1 cellular context compared by ENCODE assay signal in the genomic region with DNA sequence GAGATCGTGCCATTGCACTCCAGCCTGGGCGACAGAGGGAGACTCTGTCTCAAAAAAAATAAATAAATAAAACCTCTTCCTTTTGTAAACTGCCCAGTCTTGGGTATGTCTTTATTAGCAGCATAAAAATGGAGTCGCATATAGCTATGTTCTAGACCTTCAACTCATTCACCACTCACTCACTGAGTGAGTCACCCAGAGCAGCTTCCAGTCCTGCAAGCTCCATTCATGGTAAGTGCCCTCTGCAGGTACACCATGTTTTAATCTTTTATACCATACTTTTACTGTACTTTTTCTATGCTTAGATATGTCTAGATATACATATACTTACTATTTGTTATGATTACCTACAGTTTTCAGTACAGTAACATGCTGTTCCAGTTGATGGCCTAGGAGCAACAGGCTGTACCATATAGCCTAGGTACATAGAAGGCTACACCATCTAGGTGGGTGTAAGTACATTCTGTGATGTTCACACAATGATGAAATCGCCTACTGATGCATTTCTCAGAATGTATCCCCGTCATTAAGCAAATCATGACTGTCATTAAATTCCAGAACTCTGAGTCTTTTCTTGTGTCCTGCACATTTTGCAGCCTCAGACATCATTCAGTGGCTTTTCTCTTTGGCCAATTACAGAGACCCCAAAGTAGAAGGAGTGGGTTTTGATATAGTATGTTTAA.
TF ChIP-seq lines count a peak whose summit lies in the region.

No MANE protein-coding gene starts in this region.

TF ChIP-seq in SK-N-SH treated with all-trans-retinoic acid at 6 μM for 48 hours, 23 proteins besides CTCF, POLR2A, EP300 and RAD21 (continued from another document):
- TF ChIP-seq, protein P1, sequence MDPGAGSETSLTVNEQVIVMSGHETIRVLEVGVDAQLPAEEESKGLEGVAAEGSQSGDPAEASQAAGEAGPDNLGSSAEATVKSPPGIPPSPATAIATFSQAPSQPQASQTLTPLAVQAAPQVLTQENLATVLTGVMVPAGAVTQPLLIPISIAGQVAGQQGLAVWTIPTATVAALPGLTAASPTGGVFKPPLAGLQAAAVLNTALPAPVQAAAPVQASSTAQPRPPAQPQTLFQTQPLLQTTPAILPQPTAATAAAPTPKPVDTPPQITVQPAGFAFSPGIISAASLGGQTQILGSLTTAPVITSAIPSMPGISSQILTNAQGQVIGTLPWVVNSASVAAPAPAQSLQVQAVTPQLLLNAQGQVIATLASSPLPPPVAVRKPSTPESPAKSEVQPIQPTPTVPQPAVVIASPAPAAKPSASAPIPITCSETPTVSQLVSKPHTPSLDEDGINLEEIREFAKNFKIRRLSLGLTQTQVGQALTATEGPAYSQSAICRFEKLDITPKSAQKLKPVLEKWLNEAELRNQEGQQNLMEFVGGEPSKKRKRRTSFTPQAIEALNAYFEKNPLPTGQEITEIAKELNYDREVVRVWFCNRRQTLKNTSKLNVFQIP (CRISPR knock-in tag; IDR thresholded peaks at IDR 0.05; ENCODE audit: borderline replicate concordance, low read depth), result no peak
- TF ChIP-seq ZFP3 (CRISPR knock-in tag; IDR thresholded peaks at IDR 0.05), result no peak
- TF ChIP-seq, protein P2, sequence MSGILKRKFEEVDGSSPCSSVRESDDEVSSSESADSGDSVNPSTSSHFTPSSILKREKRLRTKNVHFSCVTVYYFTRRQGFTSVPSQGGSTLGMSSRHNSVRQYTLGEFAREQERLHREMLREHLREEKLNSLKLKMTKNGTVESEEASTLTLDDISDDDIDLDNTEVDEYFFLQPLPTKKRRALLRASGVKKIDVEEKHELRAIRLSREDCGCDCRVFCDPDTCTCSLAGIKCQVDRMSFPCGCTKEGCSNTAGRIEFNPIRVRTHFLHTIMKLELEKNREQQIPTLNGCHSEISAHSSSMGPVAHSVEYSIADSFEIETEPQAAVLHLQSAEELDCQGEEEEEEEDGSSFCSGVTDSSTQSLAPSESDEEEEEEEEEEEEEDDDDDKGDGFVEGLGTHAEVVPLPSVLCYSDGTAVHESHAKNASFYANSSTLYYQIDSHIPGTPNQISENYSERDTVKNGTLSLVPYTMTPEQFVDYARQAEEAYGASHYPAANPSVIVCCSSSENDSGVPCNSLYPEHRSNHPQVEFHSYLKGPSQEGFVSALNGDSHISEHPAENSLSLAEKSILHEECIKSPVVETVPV (CRISPR knock-in tag; IDR thresholded peaks at IDR 0.05), result no peak
- TF ChIP-seq SNAI2 (CRISPR knock-in tag; IDR thresholded peaks at IDR 0.05), result no peak
- TF ChIP-seq, protein P3, sequence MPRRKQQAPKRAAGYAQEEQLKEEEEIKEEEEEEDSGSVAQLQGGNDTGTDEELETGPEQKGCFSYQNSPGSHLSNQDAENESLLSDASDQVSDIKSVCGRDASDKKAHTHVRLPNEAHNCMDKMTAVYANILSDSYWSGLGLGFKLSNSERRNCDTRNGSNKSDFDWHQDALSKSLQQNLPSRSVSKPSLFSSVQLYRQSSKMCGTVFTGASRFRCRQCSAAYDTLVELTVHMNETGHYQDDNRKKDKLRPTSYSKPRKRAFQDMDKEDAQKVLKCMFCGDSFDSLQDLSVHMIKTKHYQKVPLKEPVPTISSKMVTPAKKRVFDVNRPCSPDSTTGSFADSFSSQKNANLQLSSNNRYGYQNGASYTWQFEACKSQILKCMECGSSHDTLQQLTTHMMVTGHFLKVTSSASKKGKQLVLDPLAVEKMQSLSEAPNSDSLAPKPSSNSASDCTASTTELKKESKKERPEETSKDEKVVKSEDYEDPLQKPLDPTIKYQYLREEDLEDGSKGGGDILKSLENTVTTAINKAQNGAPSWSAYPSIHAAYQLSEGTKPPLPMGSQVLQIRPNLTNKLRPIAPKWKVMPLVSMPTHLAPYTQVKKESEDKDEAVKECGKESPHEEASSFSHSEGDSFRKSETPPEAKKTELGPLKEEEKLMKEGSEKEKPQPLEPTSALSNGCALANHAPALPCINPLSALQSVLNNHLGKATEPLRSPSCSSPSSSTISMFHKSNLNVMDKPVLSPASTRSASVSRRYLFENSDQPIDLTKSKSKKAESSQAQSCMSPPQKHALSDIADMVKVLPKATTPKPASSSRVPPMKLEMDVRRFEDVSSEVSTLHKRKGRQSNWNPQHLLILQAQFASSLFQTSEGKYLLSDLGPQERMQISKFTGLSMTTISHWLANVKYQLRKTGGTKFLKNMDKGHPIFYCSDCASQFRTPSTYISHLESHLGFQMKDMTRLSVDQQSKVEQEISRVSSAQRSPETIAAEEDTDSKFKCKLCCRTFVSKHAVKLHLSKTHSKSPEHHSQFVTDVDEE (CRISPR knock-in tag; IDR thresholded peaks at IDR 0.05), result no peak
- TF ChIP-seq TCF4 (CRISPR knock-in tag; IDR thresholded peaks at IDR 0.05; ENCODE audit: borderline replicate concordance), result no peak
- TF ChIP-seq TOX (CRISPR knock-in tag; IDR thresholded peaks at IDR 0.05; ENCODE audit: borderline replicate concordance), result no peak
- no peak for TF ChIP-seq ZC3H10 (CRISPR knock-in tag; IDR thresholded peaks at IDR 0.05)
- no peak for TF ChIP-seq GLIS3 (CRISPR knock-in tag; IDR thresholded peaks at IDR 0.05)
- TF ChIP-seq ISL1 (CRISPR knock-in tag; IDR thresholded peaks at IDR 0.05), result no peak
